20 cellular contexts compared by ENCODE assay signal in the genomic region with DNA sequence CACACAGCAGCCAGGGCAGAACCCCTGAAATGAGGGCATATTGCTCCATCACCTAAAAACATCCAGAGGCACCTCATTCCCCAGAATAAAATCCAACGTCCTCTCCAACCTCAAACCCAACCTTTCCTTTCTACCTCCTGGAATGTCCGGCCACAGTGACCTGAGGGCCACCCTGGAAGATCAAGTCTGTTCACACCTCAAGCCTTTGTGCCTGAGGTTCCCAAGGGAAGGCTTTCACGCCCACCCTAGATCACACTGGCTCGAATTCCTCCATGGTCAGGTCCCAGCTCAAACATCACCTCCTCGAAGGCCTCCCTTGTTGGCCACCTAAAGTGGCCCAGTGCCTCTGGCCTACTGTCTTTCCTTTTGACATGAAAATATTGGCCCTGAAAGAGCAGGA.
DNase-seq lines count a peak whose midpoint lies in the region; ATAC-seq, FAIRE-seq and TF ChIP-seq lines count a peak whose summit lies in the region.
"Had no signal": no experiment of that assay in that cellular context is flagged by ENCODE, and none has a peak within 500 bp of the region (broad histone marks: within the 10 kb centered on the region; RNA-seq: fewer than 3 reads in every experiment).

No MANE protein-coding gene starts in this region.

- peaks cover 14% of the 10 kb centered on the region for H3K4me1 Mint-ChIP-seq in T-helper 17 cell
- peaks cover 16% of the 10 kb centered on the region for H3K4me1 Mint-ChIP-seq in CD8-positive, alpha-beta T cell (ENCODE audit: low read depth)

- no peak overlapping the region for H3K4me3 ChIP-seq in HepG2 (replicated peaks in 1 of 3; ENCODE audit: insufficient read depth in 1 of 3, low read depth in 2 of 3, low read length in 3 of 3)
- no peak overlapping the region for H3K4me3 ChIP-seq in right lobe of liver
- no peak overlapping the region for H3K4me3 ChIP-seq in H1 (ENCODE audit: extremely low read depth in 1 of 4, insufficient read depth in 2 of 4, low read depth in 3 of 4, low read length in 4 of 4)
- no peak overlapping the region for H3K4me3 ChIP-seq in CD8-positive, alpha-beta T cell (ENCODE audit: low read depth, low read length)
- H3K4me3 ChIP-seq: A549, HAP-1 had no signal

- H4K20me1 ChIP-seq in HepG2 (ENCODE audit: insufficient read depth, low read length): peaks cover 56% of the 10 kb centered on the region
- peaks cover 7 to 12% of the 10 kb centered on the region in 2 experiments for H4K20me1 ChIP-seq in H1 (replicated peaks in 1 of 2; ENCODE audit: control insufficient read depth in 1 of 2, insufficient read depth in 2 of 2, low read length in 2 of 2)

- CTCF ChIA-PET in HepG2 (lab: Yijun Ruan, JAX; ENCODE audit: low intra/inter-chr PET ratio, low total read pairs) (no interaction called here), H1 (lab: Charles Lee; ENCODE audit: partially characterized antibody) (no interaction called here)
- CTCF ChIA-PET in CD8-positive, alpha-beta T cell (lab: Charles Lee): interaction anchor here (1.0 kb wide), 1 partner anchor 116 kb away, joined by 4 read pairs; no protein-coding TSS in a partner anchor

- no peak overlapping the region for H4K8ac ChIP-seq in H1 (ENCODE audit: extremely low read depth, insufficient read depth, low read length)

- H3K27me3 ChIP-seq in HepG2 (ENCODE audit: control insufficient read depth in 1 of 2, insufficient read depth in 2 of 2, low read length in 2 of 2) (no peaks in the 10 kb centered on the region), right lobe of liver (no peaks in the 10 kb centered on the region), H1 (replicated peaks in 1 of 4; ENCODE audit: control insufficient read depth in 3 of 4, extremely low read depth in 1 of 4, insufficient read depth in 3 of 4, low read length in 3 of 4) (no peaks in the 10 kb centered on the region)
- no peaks in the 10 kb centered on the region for H3K27me3 ChIP-seq in CD8-positive, alpha-beta T cell (ENCODE audit: insufficient read depth, low read length)

- no peak overlapping the region for H4K91ac ChIP-seq in H1 (replicated peaks; ENCODE audit: insufficient read length, low read length)

- H3K23ac ChIP-seq in H1 (ENCODE audit: insufficient read length): no peak overlapping the region

- no peak overlapping the region for H3K4me2 ChIP-seq in HepG2 (ENCODE audit: low read depth, low read length)
- H3K4me2 ChIP-seq in H1 (ENCODE audit: insufficient read depth in 1 of 2, low read depth in 2 of 2, low read length in 2 of 2): no peak overlapping the region
- H3K4me2 ChIP-seq: A549 had no signal

- peaks cover 59 to 83% of the 10 kb centered on the region in 2 experiments for H3K36me3 ChIP-seq in HepG2 (replicated peaks in 1 of 2; ENCODE audit: control insufficient read depth in 1 of 2, insufficient read depth in 2 of 2, low read length in 2 of 2)
- peaks cover 0 to 5% (median 0%) of the 10 kb centered on the region in 4 donors for H3K36me3 ChIP-seq in right lobe of liver
- H3K36me3 ChIP-seq in H1 (ENCODE audit: control insufficient read depth in 2 of 4, insufficient read depth in 4 of 4, low read length in 3 of 4): peaks cover 7 to 65% (median 42%) of the 10 kb centered on the region in 4 experiments; a peak in 7 of 8 replicates
- H3K36me3 ChIP-seq in CD8-positive, alpha-beta T cell (ENCODE audit: insufficient read depth, low read length): no peaks in the 10 kb centered on the region

- H3K9me3 ChIP-seq in HepG2 (ENCODE audit: low read length) (no peaks in the 10 kb centered on the region), right lobe of liver (no peaks in the 10 kb centered on the region), T-helper 17 cell (ENCODE audit: control insufficient read depth, low read length, poor library complexity, severe bottlenecking) (no peaks in the 10 kb centered on the region), H1 (ENCODE audit: insufficient read depth in 2 of 2, low read depth in 1 of 2, low read length in 1 of 2) (no peaks in the 10 kb centered on the region)
- H3K9me3 ChIP-seq in CD8-positive, alpha-beta T cell (ENCODE audit: low read length): no peaks in the 10 kb centered on the region
- H3K9me3 ChIP-seq: A549, HAP-1 had no signal

- no peak overlapping the region for H3K18ac ChIP-seq in H1 (ENCODE audit: extremely low read depth, low read length)

- no peak for ATAC-seq in HepG2
- no peak for ATAC-seq in right lobe of liver
- ATAC-seq in T-helper 17 cell: no peak
- no peak for ATAC-seq in CD8-positive, alpha-beta T cell
- no peak for ATAC-seq in HG03457 (IDR thresholded peaks at IDR 0.05; ENCODE audit: unreplicated experiment)
- ATAC-seq: A549, Panc1 had no signal

- POLR2A ChIA-PET in HepG2 (lab: Yijun Ruan, JAX) (no interaction called here), H1 (lab: Charles Lee; ENCODE audit: partially characterized antibody) (interaction anchor here (1.5 kb wide), 1 partner anchor 11 kb away, joined by 4 read pairs; no protein-coding TSS in a partner anchor)
- POLR2A ChIA-PET in CD8-positive, alpha-beta T cell (lab: Charles Lee): no interaction called here

- peaks cover 6% of the 10 kb centered on the region for H3K79me1 ChIP-seq in H1 (ENCODE audit: low read depth, low read length)

- peak overlapping the region; percentile 29 for H3K27ac Mint-ChIP-seq in T-helper 17 cell
- no peak overlapping the region for H3K27ac Mint-ChIP-seq in CD8-positive, alpha-beta T cell
- H3K27ac Mint-ChIP-seq: CD4-positive, alpha-beta T cell had no signal

- 99% methylated on average over 5 of the region's 5 CpGs for WGBS in HepG2 (ENCODE audit: low lambda C conversion rate)
- 58% methylated on average over 2 of the region's 5 CpGs for WGBS in right lobe of liver (ENCODE audit: insufficient coverage, low coverage, low lambda C conversion rate, missing lambda C conversion rate)
- 98% methylated on average over 5 of the region's 5 CpGs; no CpG with 5 or more reads in 1 of the 2 experiments for WGBS in H1 (ENCODE audit: extremely low coverage in 1 of 2, insufficient coverage in 1 of 2, insufficient read length in 1 of 2, insufficient replicate concordance in 2 of 2, low coverage in 1 of 2, low lambda C conversion rate in 2 of 2, missing lambda C conversion rate in 1 of 2), 2 experiments

- TF ChIP-seq EP300 in HepG2 (IDR thresholded peaks at IDR 0.05; ENCODE audit: low read depth in 2 of 2, low read length in 2 of 2) (no peak), HepG2 (CRISPR knock-in tag; IDR thresholded peaks at IDR 0.05; ENCODE audit: borderline replicate concordance) (no peak), H1 (IDR thresholded peaks at IDR 0.05; ENCODE audit: borderline replicate concordance in 1 of 2, low read depth in 2 of 2, low read length in 2 of 2) (no peak)

- H3K9ac ChIP-seq in HepG2 (ENCODE audit: insufficient read depth, low read depth, low read length) (no peak overlapping the region), H1 (replicated peaks in 1 of 4; ENCODE audit: extremely low read depth in 1 of 4, low read depth in 3 of 4, low read length in 3 of 4) (no peak overlapping the region)

- H3K9me3 Mint-ChIP-seq in CD8-positive, alpha-beta T cell: no peaks in the 10 kb centered on the region
- H3K9me3 Mint-ChIP-seq: CD4-positive, alpha-beta T cell had no signal

- H3K4me1 ChIP-seq in HepG2 (ENCODE audit: insufficient read depth, low read length): no peaks in the 10 kb centered on the region
- H3K4me1 ChIP-seq in right lobe of liver: no peaks in the 10 kb centered on the region
- H3K4me1 ChIP-seq in H1 (replicated peaks in 1 of 4; ENCODE audit: control insufficient read depth in 3 of 4, insufficient read depth in 4 of 4, low read length in 3 of 4): peaks cover 0 to 8% (median 0%) of the 10 kb centered on the region in 4 experiments; a peak in 2 of 7 replicates
- no peaks in the 10 kb centered on the region for H3K4me1 ChIP-seq in CD8-positive, alpha-beta T cell (ENCODE audit: insufficient read depth, low read length)
- H3K4me1 ChIP-seq: HAP-1 had no signal

- no peak for DNase-seq in HepG2 (ENCODE audit: low spot score)
- DNase-seq in right lobe of liver: no peak
- no peak for DNase-seq in T-helper 17 cell
- DNase-seq in H1 (ENCODE audit: low read depth in 1 of 2, low spot score in 2 of 2): no peak
- DNase-seq in NCI-H510A treated with DMSO at 0.1 percent for 48 hours (lab: John Stamatoyannopoulos, UW): no peak
- DNase-seq in CD8-positive, alpha-beta T cell: no peak
- no peak for DNase-seq in NK-92 (lab: John Stamatoyannopoulos, UW; ENCODE audit: unreplicated experiment)
- DNase-seq: CD4-positive, alpha-beta T cell; GF-D8; NCI-H1092; NCI-H1694; NCI-H2107; NCI-H345; NCI-H69; SHP77 treated with DMSO at 0.1 percent for 48 hours had no signal

- H2AK5ac ChIP-seq in H1 (ENCODE audit: low read depth, low read length): no peak overlapping the region

- H2AFZ ChIP-seq in HepG2 (ENCODE audit: low read length) (no peak overlapping the region), H1 (ENCODE audit: low read length) (no peak overlapping the region)

- no peak overlapping the region for H3K4ac ChIP-seq in H1 (replicated peaks; ENCODE audit: insufficient read length, low read depth, low read length)

- BruUV-seq in HepG2 (replicated peaks; lab: Mats Ljungman, UMichigan): no TSS peak

- TF ChIP-seq RAD21 in HepG2 (CRISPR knock-in tag; IDR thresholded peaks at IDR 0.05): no peak
- TF ChIP-seq RAD21 in H1 (IDR thresholded peaks at IDR 0.05 in 1 of 2, conservative IDR thresholded peaks at IDR 0.05 in 1 of 2; ENCODE audit: low read depth in 2 of 2, low read length in 2 of 2): no peak

- intact Hi-C loops in HepG2 (cut with micrococcal nuclease; ENCODE audit: unreplicated experiment) (no loop called here), right lobe of liver (cut with DNase I) (no loop called here)
- intact Hi-C loops in CD8-positive, alpha-beta T cell (cut with DNase I, micrococcal nuclease): no loop called here

- no peak overlapping the region for H3K4me3 Mint-ChIP-seq in T-helper 17 cell
- H3K4me3 Mint-ChIP-seq in CD8-positive, alpha-beta T cell: no peak overlapping the region
- H3K4me3 Mint-ChIP-seq: CD4-positive, alpha-beta T cell had no signal

- H3K23me2 ChIP-seq in H1 (ENCODE audit: low read depth, low read length): no peaks in the 10 kb centered on the region; the same call in 1 of the 2 replicates

- H3K27ac ChIP-seq in HepG2 (ENCODE audit: extremely low read length, insufficient read depth, low read length): no peak overlapping the region
- H3K27ac ChIP-seq in right lobe of liver: no peak overlapping the region
- H3K27ac ChIP-seq in H1 (ENCODE audit: low read depth, low read length): no peak overlapping the region
- no peak overlapping the region for H3K27ac ChIP-seq in CD8-positive, alpha-beta T cell (ENCODE audit: low read depth, low read length)

- no peak overlapping the region for H3K14ac ChIP-seq in H1 (ENCODE audit: insufficient read length)

- no peak overlapping the region for H2BK20ac ChIP-seq in H1 (ENCODE audit: low read length)

- no peak overlapping the region for H3K56ac ChIP-seq in H1 (replicated peaks; ENCODE audit: insufficient read length, low read depth, low read length)

- 0 out of 2 replicates have a peak overlapping the region, but pooled peaks have one; percentile 16 for H2BK5ac ChIP-seq in H1 (ENCODE audit: low read depth, low read length)

- no peak for FAIRE-seq in HepG2 (lab: Jason Lieb, UNC)
- no peak for FAIRE-seq in H1 (lab: Jason Lieb, UNC)
- FAIRE-seq: A549, D721Med had no signal

- no peak overlapping the region for H2BK15ac ChIP-seq in H1 (ENCODE audit: low read length)

- TF ChIP-seq POLR2A in HepG2 (IDR thresholded peaks at IDR 0.05; ENCODE audit: insufficient read depth in 1 of 2, low read depth in 2 of 2, low read length in 2 of 2) (no peak), right lobe of liver (IDR thresholded peaks at IDR 0.05) (no peak), H1 (IDR thresholded peaks at IDR 0.05; ENCODE audit: control extremely low read depth in 1 of 2, low read depth in 2 of 2, low read length in 2 of 2) (peak in 1 of 2 experiments; percentile 46; a peak in 1 of 3 replicates)

- H4K5ac ChIP-seq in H1 (ENCODE audit: insufficient read length, low read depth, low read length): no peak overlapping the region

- H3K79me2 ChIP-seq in HepG2 (ENCODE audit: insufficient read depth, low read length) (peaks cover 59% of the 10 kb centered on the region), H1 (ENCODE audit: control insufficient read depth in 1 of 2, insufficient read depth in 2 of 2, low read length in 2 of 2) (peaks cover 8 to 81% of the 10 kb centered on the region in 2 experiments; a peak in 3 of 4 replicates)

- no peak for TF ChIP-seq CTCF in HepG2 (CRISPR knock-in tag; IDR thresholded peaks at IDR 0.05)
- TF ChIP-seq CTCF in right lobe of liver (IDR thresholded peaks at IDR 0.05): no peak
- TF ChIP-seq CTCF in H1 (IDR thresholded peaks at IDR 0.05; ENCODE audit: control extremely low read depth in 1 of 3, insufficient read depth in 1 of 3, low read depth in 1 of 3, low read length in 3 of 3): no peak
- no peak for TF ChIP-seq CTCF in CD8-positive, alpha-beta T cell (IDR thresholded peaks at IDR 0.05)

- no peaks in the 10 kb centered on the region for H3K27me3 Mint-ChIP-seq in T-helper 17 cell
- no peaks in the 10 kb centered on the region for H3K27me3 Mint-ChIP-seq in CD8-positive, alpha-beta T cell (ENCODE audit: low read depth)
- H3K27me3 Mint-ChIP-seq: CD4-positive, alpha-beta T cell had no signal

- peaks cover 4% of the 10 kb centered on the region for H3K36me3 Mint-ChIP-seq in T-helper 17 cell (ENCODE audit: low read depth)
- peaks cover 66% of the 10 kb centered on the region for H3K36me3 Mint-ChIP-seq in CD8-positive, alpha-beta T cell

- in situ Hi-C loops in HepG2 (cut with HindIII; ENCODE audit: extremely low pct_ligation_motif_present, low pct_unique_long_range_greater_than_20kb): no loop called here

- H2BK120ac ChIP-seq in H1 (replicated peaks; ENCODE audit: low read depth, low read length): no peak overlapping the region

- peak overlapping the region; percentile 2; the same call in 1 of the 2 replicates for H2BK12ac ChIP-seq in H1 (ENCODE audit: low read depth, low read length)

Comparison
In these comparisons a context has a peak if more than half of its experiments do, and no peak if none do; other contexts are left out.
1. Of the 41 proteins assayed by ChIP-seq in both HepG2 and H1: peak only in HepG2: POLR2AphosphoS5; only in H1: none; in both: none; in neither: 39; mixed calls (peak in some experiments, not most) for 1.